ENCODE assay signal across 1 cellular context in genomic region chr1:205749094-205749825, GRCh38.
TF ChIP-seq lines count a peak whose summit lies in the region.

No MANE protein-coding gene starts in this region.

TF ChIP-seq in K562, 482 proteins besides CTCF, POLR2A, EP300 and RAD21 (continued from another document and continues in another):
- TF ChIP-seq CHD7 (IDR thresholded peaks at IDR 0.05; ENCODE audit: low read depth, low read length) (no peak), E2F8 (IDR thresholded peaks at IDR 0.05; ENCODE audit: low read depth, partially characterized antibody) (peak; percentile 67), FUS (optimal IDR thresholded peaks at IDR 0.05; ENCODE audit: low read depth, low read length) (peak; percentile 83), SOX6 (IDR thresholded peaks at IDR 0.05) (peak; percentile 31; the same call in 1 of the 2 replicates), FOSL1 (tag; conservative IDR thresholded peaks at IDR 0.05) (no peak; the same call in 1 of the 2 replicates), BCLAF1 (IDR thresholded peaks at IDR 0.05; ENCODE audit: borderline replicate concordance in 1 of 2, control insufficient read depth in 1 of 2, low read depth in 2 of 2, low read length in 1 of 2) (0 out of 4 replicates have a peak, but pooled peaks of 1 of the 2 experiments have one; percentile 42), ETV6 (IDR thresholded peaks at IDR 0.05; ENCODE audit: borderline replicate concordance in 1 of 2, low read depth in 2 of 2, low read length in 1 of 2) (peak in 1 of 2 experiments; percentile 15; a peak in 1 of 4 replicates), ETV6 (CRISPR knock-in tag; IDR thresholded peaks at IDR 0.05; ENCODE audit: borderline replicate concordance) (no peak), PML (IDR thresholded peaks at IDR 0.05; ENCODE audit: low read length) (0 out of 2 replicates have a peak, but pooled peaks have one; percentile 0), RCOR1 (IDR thresholded peaks at IDR 0.05; ENCODE audit: borderline replicate concordance in 1 of 2, low read depth in 2 of 2, low read length in 2 of 2) (peak in 1 of 2 experiments; percentile 43; a peak in 2 of 4 replicates), ZHX1 (conservative IDR thresholded peaks at IDR 0.05; ENCODE audit: low read length) (no peak), KDM4B (IDR thresholded peaks at IDR 0.05; ENCODE audit: borderline replicate concordance in 2 of 2, low read depth in 1 of 2) (0 out of 4 replicates have a peak, but pooled peaks of 1 of the 2 experiments have one; percentile 72), NRF1 (conservative IDR thresholded peaks at IDR 0.05 in 1 of 2, IDR thresholded peaks at IDR 0.05 in 1 of 2) (peak in 1 of 2 experiments; percentile 86), ZNF764 (CRISPR knock-in tag; IDR thresholded peaks at IDR 0.05; ENCODE audit: low read depth) (0 out of 2 replicates have a peak, but pooled peaks have one; percentile 51), CREB1 (IDR thresholded peaks at IDR 0.05) (peak; percentile 58), CREB1 (CRISPR knock-in tag; IDR thresholded peaks at IDR 0.05) (peak; percentile 71), NR2F6 (CRISPR knock-in tag; IDR thresholded peaks at IDR 0.05) (0 out of 2 replicates have a peak, but pooled peaks have one; percentile 58), PHTF2 (CRISPR knock-in tag; IDR thresholded peaks at IDR 0.05) (no peak), ILK (tag; IDR thresholded peaks at IDR 0.05; ENCODE audit: borderline replicate concordance, low read depth) (0 out of 2 replicates have a peak, but pooled peaks have one; percentile 7), DMBX1 (CRISPR knock-in tag; IDR thresholded peaks at IDR 0.05; ENCODE audit: borderline replicate concordance) (no peak), ZNF175 (CRISPR knock-in tag; IDR thresholded peaks at IDR 0.05; ENCODE audit: low read depth) (0 out of 2 replicates have a peak, but pooled peaks have one; percentile 38), RFX1 (IDR thresholded peaks at IDR 0.05) (peak; percentile 25; the same call in 1 of the 2 replicates), AFF4 (CRISPR knock-in tag; IDR thresholded peaks at IDR 0.05) (peak; percentile 87), ZNF197 (CRISPR knock-in tag; IDR thresholded peaks at IDR 0.05; ENCODE audit: low read depth) (0 out of 2 replicates have a peak, but pooled peaks have one; percentile 40), CBX1 (IDR thresholded peaks at IDR 0.05; ENCODE audit: low read depth) (0 out of 2 replicates have a peak, but pooled peaks have one; percentile 29), ZNF316 (IDR thresholded peaks at IDR 0.05) (no peak), ETS1 (conservative IDR thresholded peaks at IDR 0.05; ENCODE audit: control insufficient read depth, low read depth, low read length) (peak; percentile 43; the same call in 1 of the 2 replicates), MIER1 (IDR thresholded peaks at IDR 0.05; ENCODE audit: low read depth) (0 out of 2 replicates have a peak, but pooled peaks have one; percentile 38)
